In the genomic region with DNA sequence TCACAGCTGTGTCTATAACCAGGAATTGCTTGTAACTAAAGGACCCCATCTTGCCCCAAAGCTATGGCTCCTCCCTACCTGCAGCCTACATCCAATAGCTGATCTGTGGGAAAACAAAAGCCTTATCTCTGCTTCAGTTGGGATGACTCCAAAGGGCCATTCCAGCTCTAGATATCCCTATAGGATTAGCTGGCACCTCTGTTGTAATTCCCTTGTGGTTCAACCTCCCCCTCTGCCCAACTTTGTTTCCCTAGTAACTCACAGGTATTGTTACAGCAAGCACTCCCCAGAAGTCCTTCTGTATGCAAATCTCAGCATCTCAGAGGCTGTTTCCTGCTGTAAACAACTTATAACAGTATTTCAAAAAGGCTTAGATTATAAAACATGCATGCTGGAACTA, we compare ENCODE assay signal across 22 cellular contexts.
DNase-seq lines count a peak whose midpoint lies in the region; ATAC-seq and TF ChIP-seq lines count a peak whose summit lies in the region.
"Had no signal": no experiment of that assay in that cellular context is flagged by ENCODE, and none has a peak within 500 bp of the region (broad histone marks: within the 10 kb centered on the region; RNA-seq: fewer than 3 reads in every experiment).

No MANE protein-coding gene starts in this region.

- H3K36me3 Mint-ChIP-seq in endodermal cell (ENCODE audit: low read depth), result peaks cover 1% of the 10 kb centered on the region
- peaks cover 1% of the 10 kb centered on the region for H3K36me3 Mint-ChIP-seq in neural progenitor cell
- H3K36me3 Mint-ChIP-seq: IgD-negative memory B cell had no signal

- H3K27ac Mint-ChIP-seq in endodermal cell, result no peak overlapping the region
- no peak overlapping the region for H3K27ac Mint-ChIP-seq in neural progenitor cell
- no peak overlapping the region for H3K27ac Mint-ChIP-seq in stimulated activated naive CD8-positive, alpha-beta T cell treated with anti-CD3 and anti-CD28 coated beads, Interleukin-15, amount 100 ng/mL, for 72 hours
- H3K27ac Mint-ChIP-seq: CD4-positive, alpha-beta T cell; HFFc6; IgD-negative memory B cell had no signal

- no peaks in the 10 kb centered on the region for H3K36me3 ChIP-seq in endodermal cell (ENCODE audit: control insufficient read depth, insufficient read depth, low read length)
- no peaks in the 10 kb centered on the region for H3K36me3 ChIP-seq in neural progenitor cell
- no peaks in the 10 kb centered on the region for H3K36me3 ChIP-seq in ovary

- TF ChIP-seq EP300 in ovary (IDR thresholded peaks at IDR 0.05), result no peak

- DNase-seq in NCI-H345 (lab: John Stamatoyannopoulos, UW) (peak; percentile 25), NCI-H345 treated with DMSO at 0.1 percent for 48 hours (lab: John Stamatoyannopoulos, UW; ENCODE audit: unreplicated experiment) (no peak), endodermal cell (peak; percentile 63), neural progenitor cell (ENCODE audit: low spot score) (peak; percentile 37), epidermal melanocyte (ENCODE audit: insufficient read length, low spot score) (no peak), ovary (no peak)
- no peak for DNase-seq in stimulated activated naive CD8-positive, alpha-beta T cell treated with anti-CD3 and anti-CD28 coated beads, Interleukin-15, amount 100 ng/mL, for 72 hours
- DNase-seq: AML-193; Caco-2; CD4-positive, alpha-beta T cell; DMS53; DND-41; EL; HCEC 1CT; HFFc6; KBM-7 had no signal

- H3F3A ChIP-seq in neural progenitor cell (ENCODE audit: low read depth), result peaks cover 23% of the 10 kb centered on the region

- H3K9me3 ChIP-seq in endodermal cell (ENCODE audit: control insufficient read depth, low read length) (peaks cover 3% of the 10 kb centered on the region), neural progenitor cell (ENCODE audit: low read depth) (no peaks in the 10 kb centered on the region), ovary (no peaks in the 10 kb centered on the region)
- H3K9me3 ChIP-seq: A549, Caco-2 had no signal

- H3K4me3 Mint-ChIP-seq in endodermal cell (no peak overlapping the region), neural progenitor cell (no peak overlapping the region)
- no peak overlapping the region for H3K4me3 Mint-ChIP-seq in stimulated activated naive CD8-positive, alpha-beta T cell treated with anti-CD3 and anti-CD28 coated beads, Interleukin-15, amount 100 ng/mL, for 72 hours
- H3K4me3 Mint-ChIP-seq: CD4-positive, alpha-beta T cell; HFFc6; IgD-negative memory B cell had no signal

- H4K20me1 ChIP-seq in neural progenitor cell (ENCODE audit: low read depth), result no peaks in the 10 kb centered on the region

- H3K4me1 Mint-ChIP-seq in endodermal cell, result peaks cover 19% of the 10 kb centered on the region
- peaks cover 42% of the 10 kb centered on the region for H3K4me1 Mint-ChIP-seq in neural progenitor cell
- no peaks in the 10 kb centered on the region for H3K4me1 Mint-ChIP-seq in stimulated activated naive CD8-positive, alpha-beta T cell treated with anti-CD3 and anti-CD28 coated beads, Interleukin-15, amount 100 ng/mL, for 72 hours
- H3K4me1 Mint-ChIP-seq: IgD-negative memory B cell had no signal

- H3K9ac ChIP-seq in endodermal cell (ENCODE audit: extremely low read depth, low read length, poor library complexity, severe bottlenecking), result no peak overlapping the region
- H3K9ac ChIP-seq in neural progenitor cell, result no peak overlapping the region

- no peak for TF ChIP-seq CTCF in endodermal cell (conservative IDR thresholded peaks at IDR 0.05)
- no peak for TF ChIP-seq CTCF in neural progenitor cell (IDR thresholded peaks at IDR 0.05)
- TF ChIP-seq CTCF in ovary (IDR thresholded peaks at IDR 0.05), result no peak

- H3K27ac ChIP-seq in endodermal cell (ENCODE audit: low read depth, low read length), result no peak overlapping the region
- H3K27ac ChIP-seq in neural progenitor cell, result peak overlapping the region; percentile 70
- no peak overlapping the region for H3K27ac ChIP-seq in ovary
- H3K27ac ChIP-seq: 22Rv1, A549, C4-2B, HL-60 had no signal

- H3K9me3 Mint-ChIP-seq in endodermal cell (peaks cover 23% of the 10 kb centered on the region), neural progenitor cell (peaks cover 15% of the 10 kb centered on the region)
- H3K9me3 Mint-ChIP-seq in stimulated activated naive CD8-positive, alpha-beta T cell treated with anti-CD3 and anti-CD28 coated beads, Interleukin-15, amount 100 ng/mL, for 72 hours, result peaks cover 2 to 4% of the 10 kb centered on the region in 2 donors
- H3K9me3 Mint-ChIP-seq: CD4-positive, alpha-beta T cell had no signal

- peaks cover 4% of the 10 kb centered on the region for H3K4me1 ChIP-seq in endodermal cell (ENCODE audit: control insufficient read depth, insufficient read depth, low read length)
- H3K4me1 ChIP-seq in neural progenitor cell, result peaks cover 48% of the 10 kb centered on the region
- no peaks in the 10 kb centered on the region for H3K4me1 ChIP-seq in ovary (ENCODE audit: insufficient read depth)
- H3K4me1 ChIP-seq: Caco-2 had no signal

- H3K79me2 ChIP-seq in neural progenitor cell (ENCODE audit: low read depth), result no peaks in the 10 kb centered on the region

- peaks cover 1% of the 10 kb centered on the region for H3K27me3 Mint-ChIP-seq in endodermal cell (ENCODE audit: insufficient read depth)
- H3K27me3 Mint-ChIP-seq in neural progenitor cell (ENCODE audit: insufficient read depth, low read depth), result peaks cover 2% of the 10 kb centered on the region
- H3K27me3 Mint-ChIP-seq in stimulated activated naive CD8-positive, alpha-beta T cell treated with anti-CD3 and anti-CD28 coated beads, Interleukin-15, amount 100 ng/mL, for 72 hours, result no peaks in the 10 kb centered on the region
- H3K27me3 Mint-ChIP-seq: CD4-positive, alpha-beta T cell; IgD-negative memory B cell had no signal

- H3K4me2 ChIP-seq in neural progenitor cell, result peak overlapping the region; percentile 32
- H3K4me2 ChIP-seq: A549 had no signal

- ATAC-seq in stimulated activated naive CD8-positive, alpha-beta T cell treated with anti-CD3 and anti-CD28 coated beads, Interleukin-15, amount 100 ng/mL, for 72 hours, result no peak
- ATAC-seq: A549, GM12878 had no signal

- no peak for TF ChIP-seq POLR2A in ovary (IDR thresholded peaks at IDR 0.05)

- intact Hi-C loops in ovary (cut with DNase I), result no loop called here

- peak overlapping the region; percentile 80 for H2AFZ ChIP-seq in neural progenitor cell (replicated peaks)

- H3K27me3 ChIP-seq in endodermal cell (ENCODE audit: control insufficient read depth, insufficient read depth, low read length, poor library complexity, severe bottlenecking) (peaks cover 3% of the 10 kb centered on the region), neural progenitor cell (no peaks in the 10 kb centered on the region), ovary (no peaks in the 10 kb centered on the region)

- H3K4me3 ChIP-seq in endodermal cell (ENCODE audit: low read length), result no peak overlapping the region
- H3K4me3 ChIP-seq in neural progenitor cell, result no peak overlapping the region
- no peak overlapping the region for H3K4me3 ChIP-seq in ovary
- H3K4me3 ChIP-seq: A549, GM12878 had no signal

Comparison
In these comparisons a context has a peak if more than half of its experiments do, and no peak if none do; other contexts are left out.
1. DNase-seq: peak in NCI-H345 (single experiment), endodermal cell (single experiment) and neural progenitor cell (single experiment); none in NCI-H345 treated with DMSO at 0.1 percent for 48 hours (single experiment), stimulated activated naive CD8-positive, alpha-beta T cell treated with anti-CD3 and anti-CD28 coated beads, Interleukin-15, amount 100 ng/mL, for 72 hours (0 of 2), epidermal melanocyte (single experiment) and ovary (0 of 5).